Comparison of ENCODE assay signal across 15 cellular contexts in genomic region chr14:95409472-95410307, GRCh38.
DNase-seq lines count a peak whose midpoint lies in the region; ATAC-seq and TF ChIP-seq lines count a peak whose summit lies in the region.
"Had no signal": no experiment of that assay in that cellular context is flagged by ENCODE, and none has a peak within 500 bp of the region (broad histone marks: within the 10 kb centered on the region; RNA-seq: fewer than 3 reads in every experiment).

No MANE protein-coding gene starts in this region.

- peaks cover 40% of the 10 kb centered on the region for H3K4me1 ChIP-seq in BE2C

- H3K27me3 ChIP-seq in BE2C = no peaks in the 10 kb centered on the region

- H3K27me3 Mint-ChIP-seq in osteocyte (ENCODE audit: unreplicated experiment) = no peaks in the 10 kb centered on the region
- H3K27me3 Mint-ChIP-seq in stimulated activated naive CD8-positive, alpha-beta T cell treated with anti-CD3 and anti-CD28 coated beads, Interleukin-15, amount 100 ng/mL, for 72 hours = no peaks in the 10 kb centered on the region
- no peaks in the 10 kb centered on the region for H3K27me3 Mint-ChIP-seq in activated naive CD4-positive, alpha-beta T cell treated with anti-CD3 and anti-CD28 coated beads for 36 hours (ENCODE audit: low read depth)

- H3K9me3 Mint-ChIP-seq in osteocyte (ENCODE audit: unreplicated experiment) = no peaks in the 10 kb centered on the region
- H3K9me3 Mint-ChIP-seq in stimulated activated naive CD8-positive, alpha-beta T cell treated with anti-CD3 and anti-CD28 coated beads, Interleukin-15, amount 100 ng/mL, for 72 hours = no peaks in the 10 kb centered on the region
- no peaks in the 10 kb centered on the region for H3K9me3 Mint-ChIP-seq in activated naive CD4-positive, alpha-beta T cell treated with anti-CD3 and anti-CD28 coated beads for 36 hours
- H3K9me3 Mint-ChIP-seq: immature natural killer cell had no signal

- no peaks in the 10 kb centered on the region for H3K36me3 ChIP-seq in BE2C

- H3K36me3 Mint-ChIP-seq in osteocyte (ENCODE audit: unreplicated experiment) = peaks cover 38% of the 10 kb centered on the region
- H3K36me3 Mint-ChIP-seq in activated naive CD4-positive, alpha-beta T cell treated with anti-CD3 and anti-CD28 coated beads for 36 hours (ENCODE audit: low read depth) = peaks cover 2% of the 10 kb centered on the region

- intact Hi-C loops in Right ventricle myocardium superior (cut with DNase I) = no loop called here
- intact Hi-C loops in cardiac septum (cut with DNase I) = no loop called here
- intact Hi-C loops in activated naive CD4-positive, alpha-beta T cell treated with anti-CD3 and anti-CD28 coated beads for 36 hours (cut with micrococcal nuclease) = no loop called here

- TF ChIP-seq CTCF in osteocyte (IDR thresholded peaks at IDR 0.05) (no peak), BE2C (IDR thresholded peaks at IDR 0.05; ENCODE audit: low read depth, low read length) (no peak)

- no peak overlapping the region for H3K4me3 ChIP-seq in BE2C (ENCODE audit: low read depth, low read length)

- peak overlapping the region; percentile 60 for H3K27ac Mint-ChIP-seq in osteocyte (ENCODE audit: unreplicated experiment)
- peak overlapping the region in 1 of 2 donors; percentile 56 for H3K27ac Mint-ChIP-seq in stimulated activated naive CD8-positive, alpha-beta T cell treated with anti-CD3 and anti-CD28 coated beads, Interleukin-15, amount 100 ng/mL, for 72 hours
- H3K27ac Mint-ChIP-seq in activated naive CD4-positive, alpha-beta T cell treated with anti-CD3 and anti-CD28 coated beads for 36 hours = no peak overlapping the region
- H3K27ac Mint-ChIP-seq: activated CD8-positive, alpha-beta T cell treated with anti-CD3 and anti-CD28 coated beads, Interleukin-2, amount 10 ng/mL, durations not matched to agents 7 days and 5 days; immature natural killer cell had no signal

- CTCF ChIA-PET in activated naive CD4-positive, alpha-beta T cell treated with anti-CD3 and anti-CD28 coated beads for 36 hours (lab: Charles Lee) = no interaction called here

- no peak overlapping the region for H3K4me3 Mint-ChIP-seq in osteocyte (ENCODE audit: unreplicated experiment)
- no peak overlapping the region for H3K4me3 Mint-ChIP-seq in stimulated activated naive CD8-positive, alpha-beta T cell treated with anti-CD3 and anti-CD28 coated beads, Interleukin-15, amount 100 ng/mL, for 72 hours
- no peak overlapping the region for H3K4me3 Mint-ChIP-seq in activated naive CD4-positive, alpha-beta T cell treated with anti-CD3 and anti-CD28 coated beads for 36 hours
- H3K4me3 Mint-ChIP-seq: activated CD8-positive, alpha-beta T cell treated with anti-CD3 and anti-CD28 coated beads, Interleukin-2, amount 10 ng/mL, durations not matched to agents 7 days and 5 days; immature natural killer cell had no signal

- no peaks in the 10 kb centered on the region for H3K9me3 ChIP-seq in BE2C

- ATAC-seq in Right ventricle myocardium superior (ENCODE audit: poor library complexity) (peak; percentile 15), GM19324 (IDR thresholded peaks at IDR 0.05; ENCODE audit: low FRiP score, unreplicated experiment) (no peak)
- no peak for ATAC-seq in stimulated activated naive CD8-positive, alpha-beta T cell treated with anti-CD3 and anti-CD28 coated beads, Interleukin-15, amount 100 ng/mL, for 72 hours
- ATAC-seq: activated CD8-positive, alpha-beta T cell treated with anti-CD3 and anti-CD28 coated beads, Interleukin-2, amount 10 ng/mL, durations not matched to agents 7 days and 5 days; HCT116 had no signal

- peaks cover 32% of the 10 kb centered on the region for H3K4me1 Mint-ChIP-seq in osteocyte (ENCODE audit: unreplicated experiment)
- no peaks in the 10 kb centered on the region for H3K4me1 Mint-ChIP-seq in stimulated activated naive CD8-positive, alpha-beta T cell treated with anti-CD3 and anti-CD28 coated beads, Interleukin-15, amount 100 ng/mL, for 72 hours
- H3K4me1 Mint-ChIP-seq in activated naive CD4-positive, alpha-beta T cell treated with anti-CD3 and anti-CD28 coated beads for 36 hours (ENCODE audit: low read depth) = no peaks in the 10 kb centered on the region
- H3K4me1 Mint-ChIP-seq: immature natural killer cell had no signal

- DNase-seq in Right ventricle myocardium superior = no peak
- DNase-seq in cardiac septum (ENCODE audit: low spot score) = no peak
- DNase-seq in foreskin melanocyte = peak; percentile 16
- DNase-seq in osteocyte (ENCODE audit: extremely low spot score, unreplicated experiment) = no peak
- DNase-seq in BE2C = no peak
- no peak for DNase-seq in stimulated activated naive CD8-positive, alpha-beta T cell treated with anti-CD3 and anti-CD28 coated beads, Interleukin-15, amount 100 ng/mL, for 72 hours
- no peak for DNase-seq in activated naive CD4-positive, alpha-beta T cell treated with anti-CD3 and anti-CD28 coated beads for 36 hours
- DNase-seq: ACHN; activated CD8-positive, alpha-beta T cell treated with anti-CD3 and anti-CD28 coated beads, Interleukin-2, amount 10 ng/mL, durations not matched to agents 7 days and 5 days; activated gamma-delta T cell treated with Interleukin-2 at 50 U/mL for 16 hours; immature natural killer cell; IMR-90; occipital lobe had no signal
